In genomic region chr5:177086918-177087706, GRCh38 we compare ENCODE assay signal across 1 cellular context.
TF ChIP-seq lines count a peak whose summit lies in the region.

No MANE protein-coding gene starts in this region.

TF ChIP-seq in HepG2, 621 proteins besides CTCF, POLR2A, EP300 and RAD21 (continued from another document and continues in another):
- 0 out of 2 replicates have a peak, but pooled peaks have one; percentile 58 for TF ChIP-seq NFKBIZ (CRISPR knock-in tag; IDR thresholded peaks at IDR 0.05)
- peak; percentile 95 for TF ChIP-seq ZNF18 (CRISPR knock-in tag; IDR thresholded peaks at IDR 0.05; ENCODE audit: insufficient replicate concordance)
- no peak; the same call in 1 of the 2 replicates for TF ChIP-seq ZBTB26 (CRISPR knock-in tag; IDR thresholded peaks at IDR 0.05; ENCODE audit: borderline replicate concordance)
- TF ChIP-seq ZNF562 (CRISPR knock-in tag; IDR thresholded peaks at IDR 0.05; ENCODE audit: borderline replicate concordance): no peak
- TF ChIP-seq JARID2 (CRISPR knock-in tag; IDR thresholded peaks at IDR 0.05; ENCODE audit: insufficient replicate concordance): no peak
- TF ChIP-seq ZNF709 (CRISPR knock-in tag; IDR thresholded peaks at IDR 0.05): peak; percentile 84; the same call in 1 of the 2 replicates
- no peak for TF ChIP-seq ZFP1 (CRISPR knock-in tag; IDR thresholded peaks at IDR 0.05)
- peak; percentile 84 for TF ChIP-seq HNF4G (IDR thresholded peaks at IDR 0.05; ENCODE audit: borderline replicate concordance, low read depth, low read length)
- TF ChIP-seq HNF4G (CRISPR knock-in tag; IDR thresholded peaks at IDR 0.05; ENCODE audit: borderline replicate concordance, low read depth): peak; percentile 77; the same call in 1 of the 2 replicates
- peak; percentile 57 for TF ChIP-seq ZNF124 (CRISPR knock-in tag; IDR thresholded peaks at IDR 0.05)
- no peak for TF ChIP-seq TEAD2 (CRISPR knock-in tag; IDR thresholded peaks at IDR 0.05)
- TF ChIP-seq HDAC1 (CRISPR knock-in tag; IDR thresholded peaks at IDR 0.05): peak; percentile 92
- TF ChIP-seq MXD1 (CRISPR knock-in tag; IDR thresholded peaks at IDR 0.05): peak; percentile 49; the same call in 1 of the 2 replicates
- peak; percentile 77 for TF ChIP-seq RXRA (CRISPR knock-in tag; IDR thresholded peaks at IDR 0.05)
- 0 out of 2 replicates have a peak, but pooled peaks have one; percentile 25 for TF ChIP-seq ZFP37 (CRISPR knock-in tag; IDR thresholded peaks at IDR 0.05; ENCODE audit: borderline replicate concordance)
- peak; percentile 68; the same call in 1 of the 2 replicates for TF ChIP-seq TMF1 (CRISPR knock-in tag; IDR thresholded peaks at IDR 0.05; ENCODE audit: low read depth)
- peak; percentile 100 for TF ChIP-seq PAXIP1 (CRISPR knock-in tag; conservative IDR thresholded peaks at IDR 0.05)
- 0 out of 2 replicates have a peak, but pooled peaks have one; percentile 2 for TF ChIP-seq SUZ12 (IDR thresholded peaks at IDR 0.05; ENCODE audit: low read depth, low read length)
- no peak for TF ChIP-seq MYNN (CRISPR knock-in tag; IDR thresholded peaks at IDR 0.05; ENCODE audit: low read depth)
- TF ChIP-seq PLSCR1 (CRISPR knock-in tag; IDR thresholded peaks at IDR 0.05; ENCODE audit: borderline replicate concordance): no peak
- TF ChIP-seq ZBTB3 (CRISPR knock-in tag; IDR thresholded peaks at IDR 0.05; ENCODE audit: borderline replicate concordance, low read depth): no peak
- peak; percentile 87 for TF ChIP-seq ZNF772 (CRISPR knock-in tag; IDR thresholded peaks at IDR 0.05)
- TF ChIP-seq RORA (CRISPR knock-in tag; IDR thresholded peaks at IDR 0.05): no peak
- no peak for TF ChIP-seq LBX2 (CRISPR knock-in tag; IDR thresholded peaks at IDR 0.05; ENCODE audit: borderline replicate concordance)
- 0 out of 2 replicates have a peak, but pooled peaks have one; percentile 53 for TF ChIP-seq YEATS2 (CRISPR knock-in tag; IDR thresholded peaks at IDR 0.05; ENCODE audit: borderline replicate concordance)
- 0 out of 2 replicates have a peak, but pooled peaks have one; percentile 18 for TF ChIP-seq TEF (CRISPR knock-in tag; IDR thresholded peaks at IDR 0.05)
- TF ChIP-seq ZNF430 (CRISPR knock-in tag; IDR thresholded peaks at IDR 0.05): peak; percentile 97
- peak; percentile 72 for TF ChIP-seq ZFP91 (CRISPR knock-in tag; IDR thresholded peaks at IDR 0.05; ENCODE audit: borderline replicate concordance)
- TF ChIP-seq PCBP2 (optimal IDR thresholded peaks at IDR 0.05; ENCODE audit: low read depth, low read length, poor library complexity, severe bottlenecking): no peak
- peak; percentile 74; the same call in 1 of the 2 replicates for TF ChIP-seq ZSCAN31 (CRISPR knock-in tag; IDR thresholded peaks at IDR 0.05; ENCODE audit: low read depth)
- no peak for TF ChIP-seq NFATC3 (CRISPR knock-in tag; IDR thresholded peaks at IDR 0.05)
- TF ChIP-seq ZC3H13 (CRISPR knock-in tag; IDR thresholded peaks at IDR 0.05): peak; percentile 80; the same call in 1 of the 2 replicates
- TF ChIP-seq E2F1 (CRISPR knock-in tag; IDR thresholded peaks at IDR 0.05): peak; percentile 61; the same call in 1 of the 2 replicates
- TF ChIP-seq U2AF1 (optimal IDR thresholded peaks at IDR 0.05; ENCODE audit: low read depth, low read length): no peak
- peak; percentile 70; the same call in 1 of the 2 replicates for TF ChIP-seq DNMT1 (CRISPR knock-in tag; IDR thresholded peaks at IDR 0.05)
- TF ChIP-seq MYPOP (CRISPR knock-in tag; IDR thresholded peaks at IDR 0.05): peak; percentile 77
- TF ChIP-seq ZFP36L1 (CRISPR knock-in tag; IDR thresholded peaks at IDR 0.05): peak; percentile 86; the same call in 1 of the 2 replicates
- no peak for TF ChIP-seq TRAFD1 (CRISPR knock-in tag; IDR thresholded peaks at IDR 0.05; ENCODE audit: borderline replicate concordance)
- TF ChIP-seq HMG20B (CRISPR knock-in tag; conservative IDR thresholded peaks at IDR 0.05): 0 out of 2 replicates have a peak, but pooled peaks have one; percentile 12
- TF ChIP-seq BRF2 (CRISPR knock-in tag; IDR thresholded peaks at IDR 0.05): peak; percentile 36; the same call in 1 of the 2 replicates
- no peak for TF ChIP-seq ADNP (CRISPR knock-in tag; IDR thresholded peaks at IDR 0.05)
- no peak for TF ChIP-seq MATR3 (CRISPR knock-in tag; IDR thresholded peaks at IDR 0.05)
- no peak for TF ChIP-seq ELF4 (CRISPR knock-in tag; IDR thresholded peaks at IDR 0.05; ENCODE audit: borderline replicate concordance)
- no peak for TF ChIP-seq ZNF775 (CRISPR knock-in tag; IDR thresholded peaks at IDR 0.05; ENCODE audit: borderline replicate concordance)
- TF ChIP-seq ZNF678 (CRISPR knock-in tag; IDR thresholded peaks at IDR 0.05): 0 out of 2 replicates have a peak, but pooled peaks have one; percentile 74
- peak; percentile 97 for TF ChIP-seq NRL (CRISPR knock-in tag; IDR thresholded peaks at IDR 0.05; ENCODE audit: borderline replicate concordance)
- TF ChIP-seq SMYD3 (CRISPR knock-in tag; IDR thresholded peaks at IDR 0.05): 0 out of 2 replicates have a peak, but pooled peaks have one; percentile 48
- TF ChIP-seq YY1 (IDR thresholded peaks at IDR 0.05; ENCODE audit: insufficient read depth, insufficient replicate concordance, low read depth, low read length): peak; percentile 69
- 0 out of 2 replicates have a peak, but pooled peaks have one; percentile 28 for TF ChIP-seq SIX4 (CRISPR knock-in tag; IDR thresholded peaks at IDR 0.05)
- TF ChIP-seq MED13 (CRISPR knock-in tag; IDR thresholded peaks at IDR 0.05): peak; percentile 92; the same call in 1 of the 2 replicates
- peak; percentile 82 for TF ChIP-seq ZNF883 (CRISPR knock-in tag; IDR thresholded peaks at IDR 0.05; ENCODE audit: not compliant biosample characterization)
- TF ChIP-seq MTA1 (CRISPR knock-in tag; IDR thresholded peaks at IDR 0.05; ENCODE audit: borderline replicate concordance): peak; percentile 62; the same call in 1 of the 2 replicates
